ENCODE assay signal across 9 cellular contexts in the genomic region with DNA sequence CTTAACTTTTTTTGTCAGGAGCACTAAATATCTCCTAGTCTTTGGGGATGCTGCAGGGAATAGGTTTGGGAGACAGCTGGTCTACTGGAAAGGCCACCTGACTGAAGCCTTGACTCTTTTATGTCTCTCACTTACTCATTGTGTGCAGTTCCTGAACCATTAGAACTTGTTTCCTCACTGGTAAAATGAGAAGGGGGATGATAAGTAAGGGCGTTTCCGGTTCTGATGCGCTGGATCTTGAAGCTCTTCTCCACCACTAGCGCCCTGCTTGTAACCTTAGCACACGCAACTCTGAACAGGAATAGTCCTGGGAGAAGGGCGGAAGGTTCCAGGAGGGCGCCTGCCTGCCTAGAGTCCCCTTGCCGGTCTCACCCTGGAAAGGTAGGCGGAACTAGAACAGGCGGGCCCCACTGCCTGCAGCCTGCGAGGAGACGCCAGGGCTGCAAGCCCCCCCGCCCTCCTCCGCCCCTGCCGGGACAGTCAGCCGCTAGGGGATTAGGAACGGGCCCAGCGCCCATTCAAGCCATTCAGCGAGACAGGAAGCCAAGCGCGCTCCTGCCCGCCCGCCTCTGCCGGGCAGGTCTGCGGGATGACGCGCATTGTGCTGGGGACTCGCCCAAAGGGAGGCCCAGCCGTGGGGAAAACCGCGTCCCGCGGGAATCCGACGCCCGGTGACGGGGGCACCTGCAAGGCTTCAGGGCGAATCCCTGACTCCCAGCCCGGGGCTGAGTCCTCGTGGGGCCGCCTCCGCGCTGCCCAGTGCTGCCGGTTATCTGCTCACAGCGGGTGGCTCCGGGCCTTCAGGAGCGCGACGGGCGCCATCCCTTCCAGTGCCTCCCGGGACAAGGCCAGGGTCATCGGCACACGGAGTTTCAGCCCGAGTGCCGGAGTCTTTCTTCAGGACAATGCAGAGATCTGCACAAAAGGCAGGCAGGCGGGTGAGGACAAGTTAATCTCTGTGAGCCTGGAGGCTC. TPM values are rescaled to one million over a fixed set of nuclear protein-coding genes. Genes with fewer than 3 reads are reported as not detected.
DNase-seq lines count a peak whose midpoint lies in the region; ATAC-seq and TF ChIP-seq lines count a peak whose summit lies in the region.
"Had no signal": no experiment of that assay in that cellular context is flagged by ENCODE, and none has a peak within 500 bp of the region (broad histone marks: within the 10 kb centered on the region; RNA-seq: fewer than 3 reads in every experiment).

No MANE protein-coding gene starts in this region.

- no peaks in the 10 kb centered on the region for H3K36me3 ChIP-seq in HUES64 (ENCODE audit: insufficient read depth, low read length)
- H3K36me3 ChIP-seq in mucosa of rectum (ENCODE audit: control insufficient read depth in 2 of 2, insufficient read depth in 2 of 2, low read length in 2 of 2) = no peaks in the 10 kb centered on the region
- H3K36me3 ChIP-seq in stomach = no peaks in the 10 kb centered on the region
- H3K36me3 ChIP-seq: neutrophil had no signal

- peak overlapping the region; percentile 51 for H3K4me3 Mint-ChIP-seq in CD4-positive, alpha-beta T cell
- no peak overlapping the region for H3K4me3 Mint-ChIP-seq in activated CD4-positive, alpha-beta memory T cell treated with anti-CD3 and anti-CD28 coated beads, Interleukin-2, amount 10 ng/mL, durations not matched to agents 7 days and 5 days

- no peak for TF ChIP-seq CTCF in CD4-positive, alpha-beta T cell (IDR thresholded peaks at IDR 0.05)
- TF ChIP-seq CTCF in epithelial cell of proximal tubule (conservative IDR thresholded peaks at IDR 0.05; ENCODE audit: low read depth, low read length) (peak; percentile 32), stomach (IDR thresholded peaks at IDR 0.05) (peak in 3 of 7 experiments; percentile 13 to 15 (median 15))

- H3K9ac ChIP-seq in HUES64 (ENCODE audit: low read depth, low read length) (peak overlapping the region; percentile 66), mucosa of rectum (ENCODE audit: low read depth in 1 of 2, low read length in 2 of 2) (no peak overlapping the region)

- intact Hi-C loops in CD4-positive, alpha-beta T cell (cut with DNase I, micrococcal nuclease) = loop anchor here in 1 of 2 experiments (10.0 kb wide), 1 partner anchor 564 kb away; no protein-coding TSS in a partner anchor
- intact Hi-C loops in stomach (cut with DNase I; ENCODE audit: low total_unique reads) = no loop called here

- CTCF ChIA-PET in CD4-positive, alpha-beta T cell (lab: Charles Lee) = no interaction called here
- CTCF ChIA-PET in activated CD4-positive, alpha-beta memory T cell treated with anti-CD3 and anti-CD28 coated beads, Interleukin-2, amount 10 ng/mL, durations not matched to agents 7 days and 5 days (lab: Charles Lee) = no interaction called here

- no peak for TF ChIP-seq POLR2A in stomach (IDR thresholded peaks at IDR 0.05)

- H3K9me3 ChIP-seq in CD4-positive, alpha-beta T cell (ENCODE audit: control insufficient read depth, low read length) = peaks cover 5% of the 10 kb centered on the region
- H3K9me3 ChIP-seq in HUES64 (ENCODE audit: insufficient read depth, low read depth, low read length) = no peaks in the 10 kb centered on the region; the same call in 1 of the 2 replicates
- peaks cover 2 to 3% of the 10 kb centered on the region in 2 donors for H3K9me3 ChIP-seq in mucosa of rectum (ENCODE audit: control insufficient read depth in 2 of 2, low read length in 2 of 2)
- H3K9me3 ChIP-seq in stomach = peaks cover 0 to 12% (median 5%) of the 10 kb centered on the region in 4 donors
- H3K9me3 ChIP-seq: neutrophil had no signal

- peaks cover 53% of the 10 kb centered on the region for H3K27me3 ChIP-seq in CD4-positive, alpha-beta T cell (ENCODE audit: control insufficient read depth, insufficient read depth, low read length)
- H3K27me3 ChIP-seq in HUES64 (ENCODE audit: insufficient read depth, low read length) (peaks cover 70% of the 10 kb centered on the region), mucosa of rectum (ENCODE audit: control insufficient read depth in 2 of 2, insufficient read depth in 2 of 2, low read length in 2 of 2) (peaks cover 25 to 26% of the 10 kb centered on the region in 2 donors), stomach (peaks cover 0 to 48% (median 18%) of the 10 kb centered on the region in 3 donors)

- no peaks in the 10 kb centered on the region for H3K36me3 Mint-ChIP-seq in CD4-positive, alpha-beta T cell (ENCODE audit: low read depth)
- no peaks in the 10 kb centered on the region for H3K36me3 Mint-ChIP-seq in activated CD4-positive, alpha-beta memory T cell treated with anti-CD3 and anti-CD28 coated beads, Interleukin-2, amount 10 ng/mL, durations not matched to agents 7 days and 5 days (ENCODE audit: low read depth)

- H3K9me3 Mint-ChIP-seq in CD4-positive, alpha-beta T cell = no peaks in the 10 kb centered on the region
- H3K9me3 Mint-ChIP-seq in activated CD4-positive, alpha-beta memory T cell treated with anti-CD3 and anti-CD28 coated beads, Interleukin-2, amount 10 ng/mL, durations not matched to agents 7 days and 5 days = no peaks in the 10 kb centered on the region

- H3K4me1 Mint-ChIP-seq in CD4-positive, alpha-beta T cell (ENCODE audit: low read depth) = peaks cover 6% of the 10 kb centered on the region
- H3K4me1 Mint-ChIP-seq in activated CD4-positive, alpha-beta memory T cell treated with anti-CD3 and anti-CD28 coated beads, Interleukin-2, amount 10 ng/mL, durations not matched to agents 7 days and 5 days = peaks cover 7% of the 10 kb centered on the region

- POLR2A ChIA-PET in CD4-positive, alpha-beta T cell (lab: Charles Lee) = no interaction called here
- POLR2A ChIA-PET in activated CD4-positive, alpha-beta memory T cell treated with anti-CD3 and anti-CD28 coated beads, Interleukin-2, amount 10 ng/mL, durations not matched to agents 7 days and 5 days (lab: Charles Lee) = no interaction called here

- no peak overlapping the region for H3K27ac Mint-ChIP-seq in CD4-positive, alpha-beta T cell
- H3K27ac Mint-ChIP-seq in activated CD4-positive, alpha-beta memory T cell treated with anti-CD3 and anti-CD28 coated beads, Interleukin-2, amount 10 ng/mL, durations not matched to agents 7 days and 5 days = no peak overlapping the region

- 3% methylated on average over 56 of the region's 56 CpGs for WGBS in HUES64
- WGBS in stomach, 5 donors = 3 to 15% (median 4%) methylated on average over 15 to 56 of the region's 56 CpGs

- H3K4me3 ChIP-seq in HUES64 (ENCODE audit: low read length) (peak overlapping the region; percentile 57), epithelial cell of proximal tubule (ENCODE audit: low read depth, low read length) (peak overlapping the region; percentile 46), mucosa of rectum (ENCODE audit: low read length in 2 of 2) (peak overlapping the region; percentile 36 to 53), stomach (peak overlapping the region; percentile 40 to 55 (median 45))

- H3K4me1 ChIP-seq in HUES64 (ENCODE audit: insufficient read depth, low read length) (0 out of 2 replicates have a peak, but pooled peaks cover 4% of the 10 kb centered on the region), mucosa of rectum (ENCODE audit: control insufficient read depth in 2 of 2, insufficient read depth in 2 of 2, low read length in 2 of 2) (no peaks in the 10 kb centered on the region), stomach (peaks cover 10 to 17% (median 12%) of the 10 kb centered on the region in 4 donors)

- ATAC-seq in CD4-positive, alpha-beta T cell (ENCODE audit: poor library complexity) = peak; percentile 49

- H3K27me3 Mint-ChIP-seq in CD4-positive, alpha-beta T cell = peaks cover 95% of the 10 kb centered on the region
- peaks cover 51% of the 10 kb centered on the region for H3K27me3 Mint-ChIP-seq in activated CD4-positive, alpha-beta memory T cell treated with anti-CD3 and anti-CD28 coated beads, Interleukin-2, amount 10 ng/mL, durations not matched to agents 7 days and 5 days

- DNase-seq in CD4-positive, alpha-beta T cell = peak in 7 of 10 experiments; percentile 2 to 45 (median 4)
- peak; percentile 23 for DNase-seq in activated CD4-positive, alpha-beta memory T cell treated with anti-CD3 and anti-CD28 coated beads, Interleukin-2, amount 10 ng/mL, durations not matched to agents 7 days and 5 days
- DNase-seq in epithelial cell of proximal tubule (ENCODE audit: low read depth) (no peak), stomach (peak; percentile 60), hippocampal formation (lab: John Stamatoyannopoulos, UW) (no peak), NCI-H187 (lab: John Stamatoyannopoulos, UW) (no peak)

- H3K27ac ChIP-seq in CD4-positive, alpha-beta T cell (ENCODE audit: low read depth, low read length) = no peak overlapping the region
- H3K27ac ChIP-seq in HUES64 (ENCODE audit: low read depth, low read length) (no peak overlapping the region), mucosa of rectum (ENCODE audit: low read depth in 2 of 2, low read length in 2 of 2) (no peak overlapping the region), stomach (peak overlapping the region in 3 of 5 donors; percentile 45 to 72 (median 65))
- H3K27ac ChIP-seq: neutrophil had no signal

- TF ChIP-seq EP300 in stomach (IDR thresholded peaks at IDR 0.05) = no peak

RNA-seq across cellular contexts. Expression of a gene that starts 44.0 kb away (rescaled TPM):
- total RNA-seq in CD4-positive, alpha-beta T cell = 10 to 100 TPM; 20.2 to 23.3 TPM
- 4.3 TPM for polyA plus RNA-seq in HUES64 (2013, experiment 1 of 2)
- 6.7 TPM for polyA plus RNA-seq in HUES64 (2013, experiment 2 of 2)
- total RNA-seq in activated CD4-positive, alpha-beta memory T cell treated with anti-CD3 and anti-CD28 coated beads, Interleukin-2, amount 10 ng/mL, durations not matched to agents 7 days and 5 days = 10 to 100 TPM; 12.1 to 12.4 TPM
- total RNA-seq in epithelial cell of proximal tubule = 4.7 and 7.6 TPM in 2 replicates
- total RNA-seq in stomach = 10 to 100 TPM in 4 of 5 donors, 1 to 10 TPM in 1; 1.3 to 31.0 (median 25.7) TPM
- polyA plus RNA-seq in stomach = 10 to 100 TPM; 21.6 to 26.6 (median 22.1) TPM

Comparison
In these comparisons a context has a peak if more than half of its experiments do, and no peak if none do; other contexts are left out.
1. DNase-seq: peak in CD4-positive, alpha-beta T cell (7 of 10), activated CD4-positive, alpha-beta memory T cell treated with anti-CD3 and anti-CD28 coated beads, Interleukin-2, amount 10 ng/mL, durations not matched to agents 7 days and 5 days (single experiment) and stomach (single experiment); none in epithelial cell of proximal tubule (single experiment), hippocampal formation (0 of 2) and NCI-H187 (0 of 2).
2. H3K27ac ChIP-seq: peak in stomach (3 of 5); none in CD4-positive, alpha-beta T cell (single experiment), HUES64 (single experiment) and mucosa of rectum (0 of 2).
3. Peak in every context shown above with its lines, with median percentiles within 50 percentile points of each other: H3K4me3 ChIP-seq.